Comparison of ENCODE assay signal across 25 cellular contexts in genomic region chr5:37326536-37326935, GRCh38.
"Had no signal": no experiment of that assay in that cellular context is flagged by ENCODE, and none has a peak within 500 bp of the region (broad histone marks: within the 10 kb centered on the region; RNA-seq: fewer than 3 reads in every experiment).

No MANE protein-coding gene starts in this region.

- H3K9me3 Mint-ChIP-seq: activated CD4-positive, alpha-beta T cell treated with anti-CD3 and anti-CD28 coated beads, Interleukin-2, amount 10 ng/mL, durations not matched to agents 24 days and 14 days; activated naive CD4-positive, alpha-beta T cell treated with anti-CD3 and anti-CD28 coated beads, Interleukin-2, amount 10 ng/mL, durations not matched to agents 7 days and 5 days; activated naive CD8-positive, alpha-beta T cell treated with anti-CD3 and anti-CD28 coated beads for 36 hours; activated T-helper 2 cell treated with anti-CD3 and anti-CD28 coated beads, Interferon-gamma antibody, Interleukin-2, Interleukin-4, amounts not matched to agents 10 μg/mL and 5 μg/mL and 100 μg/mL, durations not matched to agents 14 hours and 24 hours and 36 hours; WTC11 had no signal

- H3K4me3 ChIP-seq: MG63 had no signal

- H3K27ac ChIP-seq: KMS-11 had no signal

- H3K4me3 Mint-ChIP-seq: activated CD4-positive, alpha-beta T cell treated with anti-CD3 and anti-CD28 coated beads, Interleukin-2, amount 10 ng/mL, durations not matched to agents 24 days and 14 days; activated naive CD4-positive, alpha-beta T cell treated with anti-CD3 and anti-CD28 coated beads, Interleukin-2, amount 10 ng/mL, durations not matched to agents 7 days and 5 days; activated naive CD8-positive, alpha-beta T cell treated with anti-CD3 and anti-CD28 coated beads for 36 hours; T-helper 17 cell; WTC11 had no signal

- H3K9ac ChIP-seq: KMS-11 had no signal

- DNase-seq: activated CD4-positive, alpha-beta T cell treated with anti-CD3 and anti-CD28 coated beads for 1 hour; activated CD4-positive, alpha-beta T cell treated with anti-CD3 and anti-CD28 coated beads, Interleukin-2, amount 10 ng/mL, durations not matched to agents 24 days and 14 days; activated CD4-positive, alpha-beta T cell treated with anti-CD3 and anti-CD28 coated beads, Interleukin-2, amount 50 U/mL, for 48 hours; activated gamma-delta T cell treated with Interleukin-2 at 50 U/mL for 16 hours; activated naive CD4-positive, alpha-beta T cell treated with anti-CD3 and anti-CD28 coated beads, Interleukin-2, amount 10 ng/mL, durations not matched to agents 7 days and 5 days; activated naive CD8-positive, alpha-beta T cell treated with anti-CD3 and anti-CD28 coated beads for 36 hours; activated T-cell treated with anti-CD3 and anti-CD28 coated beads for 4 hours; activated T-cell treated with anti-CD3 and anti-CD28 coated beads, Interleukin-2, amount 50 U/mL, for 48 hours; anterior cingulate cortex; cerebellar nuclear complex; MG63; MV-4-11; NCI-H1105; NCI-H1436; NCI-H1694 treated with DMSO at 0.1 percent for 48 hours; NCI-H2029 treated with DMSO at 0.1 percent for 48 hours; NCI-H446; NCI-H524; PC-3; SHP77 treated with DMSO at 0.1 percent for 48 hours; T-helper 17 cell; T-helper 9 cell had no signal

- H3K27me3 Mint-ChIP-seq: activated CD4-positive, alpha-beta T cell treated with anti-CD3 and anti-CD28 coated beads, Interleukin-2, amount 10 ng/mL, durations not matched to agents 24 days and 14 days; activated naive CD4-positive, alpha-beta T cell treated with anti-CD3 and anti-CD28 coated beads, Interleukin-2, amount 10 ng/mL, durations not matched to agents 7 days and 5 days; activated naive CD8-positive, alpha-beta T cell treated with anti-CD3 and anti-CD28 coated beads for 36 hours; T-helper 17 cell had no signal

- H3K9me3 ChIP-seq: MG63 had no signal

- ATAC-seq: PC-3, T-helper 17 cell, WTC11 had no signal

- H3K27me3 ChIP-seq: MG63 had no signal

- H3K4me2 ChIP-seq: KMS-11 had no signal

- H3K4me1 Mint-ChIP-seq: activated naive CD8-positive, alpha-beta T cell treated with anti-CD3 and anti-CD28 coated beads for 36 hours; WTC11 had no signal

- H3K27ac Mint-ChIP-seq: activated CD4-positive, alpha-beta T cell treated with anti-CD3 and anti-CD28 coated beads, Interleukin-2, amount 10 ng/mL, durations not matched to agents 24 days and 14 days; activated naive CD4-positive, alpha-beta T cell treated with anti-CD3 and anti-CD28 coated beads, Interleukin-2, amount 10 ng/mL, durations not matched to agents 7 days and 5 days; activated naive CD8-positive, alpha-beta T cell treated with anti-CD3 and anti-CD28 coated beads for 36 hours; activated T-helper 2 cell treated with anti-CD3 and anti-CD28 coated beads, Interferon-gamma antibody, Interleukin-2, Interleukin-4, amounts not matched to agents 10 μg/mL and 5 μg/mL and 100 μg/mL, durations not matched to agents 14 hours and 24 hours and 36 hours; T-helper 17 cell; WTC11 had no signal
